1 cellular context compared by ENCODE assay signal in genomic region chr7:1536768-1537630, GRCh38.
TF ChIP-seq lines count a peak whose summit lies in the region.

No MANE protein-coding gene starts in this region.

TF ChIP-seq in HepG2, 621 proteins besides CTCF, POLR2A, EP300 and RAD21 (continued from another document and continues in another):
- no peak for TF ChIP-seq AFF4 (CRISPR knock-in tag; IDR thresholded peaks at IDR 0.05)
- no peak for TF ChIP-seq BCLAF1 (IDR thresholded peaks at IDR 0.05)
- no peak for TF ChIP-seq SNRNP70 (IDR thresholded peaks at IDR 0.05; ENCODE audit: low read depth, low read length)
- no peak for TF ChIP-seq NFE2 (CRISPR knock-in tag; IDR thresholded peaks at IDR 0.05)
- TF ChIP-seq ZBTB4 (CRISPR knock-in tag; IDR thresholded peaks at IDR 0.05; ENCODE audit: borderline replicate concordance): no peak
- peak; percentile 69 for TF ChIP-seq RFX3 (CRISPR knock-in tag; IDR thresholded peaks at IDR 0.05)
- TF ChIP-seq KLF13 (CRISPR knock-in tag; IDR thresholded peaks at IDR 0.05): no peak
- 0 out of 2 replicates have a peak, but pooled peaks have one; percentile 28 for TF ChIP-seq ZNF121 (CRISPR knock-in tag; IDR thresholded peaks at IDR 0.05)
- TF ChIP-seq NKX3-1 (CRISPR knock-in tag; IDR thresholded peaks at IDR 0.05): no peak
- peak; percentile 87 for TF ChIP-seq KDM2A (CRISPR knock-in tag; IDR thresholded peaks at IDR 0.05; ENCODE audit: borderline replicate concordance, low read depth)
- TF ChIP-seq BRF2 (CRISPR knock-in tag; IDR thresholded peaks at IDR 0.05): no peak
- TF ChIP-seq ZNF20 (CRISPR knock-in tag; IDR thresholded peaks at IDR 0.05): no peak
- peak; percentile 96 for TF ChIP-seq ZNF501 (CRISPR knock-in tag; IDR thresholded peaks at IDR 0.05)
- peak; percentile 63; the same call in 1 of the 2 replicates for TF ChIP-seq ZFP41 (CRISPR knock-in tag; IDR thresholded peaks at IDR 0.05; ENCODE audit: borderline replicate concordance)
- peak; percentile 81 for TF ChIP-seq NR2F6 (IDR thresholded peaks at IDR 0.05)
- TF ChIP-seq NR2F6 (CRISPR knock-in tag; IDR thresholded peaks at IDR 0.05): peak; percentile 80
- no peak for TF ChIP-seq ZSCAN12 (CRISPR knock-in tag; IDR thresholded peaks at IDR 0.05)
- peak; percentile 90; the same call in 1 of the 2 replicates for TF ChIP-seq ZNF713 (CRISPR knock-in tag; IDR thresholded peaks at IDR 0.05)
- TF ChIP-seq MIER3 (CRISPR knock-in tag; IDR thresholded peaks at IDR 0.05; ENCODE audit: borderline replicate concordance): peak; percentile 61; the same call in 1 of the 2 replicates
- TF ChIP-seq SRSF4 (IDR thresholded peaks at IDR 0.05; ENCODE audit: low read depth, low read length, poor library complexity, severe bottlenecking): no peak
- TF ChIP-seq MLX (CRISPR knock-in tag; IDR thresholded peaks at IDR 0.05): no peak
- no peak for TF ChIP-seq ZNF629 (CRISPR knock-in tag; conservative IDR thresholded peaks at IDR 0.05)
- peak; percentile 39; the same call in 1 of the 2 replicates for TF ChIP-seq ZNF331 (CRISPR knock-in tag; IDR thresholded peaks at IDR 0.05)
- no peak for TF ChIP-seq NFKBIZ (CRISPR knock-in tag; IDR thresholded peaks at IDR 0.05)
- TF ChIP-seq ZNF773 (CRISPR knock-in tag; IDR thresholded peaks at IDR 0.05; ENCODE audit: borderline replicate concordance): peak; percentile 47; the same call in 1 of the 2 replicates
- TF ChIP-seq ZNF512 (CRISPR knock-in tag; IDR thresholded peaks at IDR 0.05): no peak
- TF ChIP-seq ZNF564 (CRISPR knock-in tag; IDR thresholded peaks at IDR 0.05): no peak
- no peak for TF ChIP-seq AGO2 (optimal IDR thresholded peaks at IDR 0.05; ENCODE audit: low read depth, low read length)
- TF ChIP-seq HNRNPLL (IDR thresholded peaks at IDR 0.05; ENCODE audit: low read depth, low read length, poor library complexity, severe bottlenecking): peak; percentile 51
- TF ChIP-seq U2AF1 (optimal IDR thresholded peaks at IDR 0.05; ENCODE audit: low read depth, low read length): no peak
- TF ChIP-seq ZNF124 (CRISPR knock-in tag; IDR thresholded peaks at IDR 0.05): 0 out of 2 replicates have a peak, but pooled peaks have one; percentile 43
- no peak for TF ChIP-seq ATRX (CRISPR knock-in tag; IDR thresholded peaks at IDR 0.05; ENCODE audit: borderline replicate concordance)
- peak; percentile 75; the same call in 1 of the 2 replicates for TF ChIP-seq HMG20A (CRISPR knock-in tag; IDR thresholded peaks at IDR 0.05; ENCODE audit: borderline replicate concordance)
- TF ChIP-seq TBP (CRISPR knock-in tag; IDR thresholded peaks at IDR 0.05): no peak
- TF ChIP-seq ZNF746 (CRISPR knock-in tag; IDR thresholded peaks at IDR 0.05): peak; percentile 94
- TF ChIP-seq ZSCAN30 (CRISPR knock-in tag; IDR thresholded peaks at IDR 0.05): no peak
- TF ChIP-seq ZBTB38 (CRISPR knock-in tag; IDR thresholded peaks at IDR 0.05): peak; percentile 32
- no peak for TF ChIP-seq REPIN1 (CRISPR knock-in tag; IDR thresholded peaks at IDR 0.05; ENCODE audit: borderline replicate concordance, low read depth)
- TF ChIP-seq ZBTB10 (CRISPR knock-in tag; IDR thresholded peaks at IDR 0.05; ENCODE audit: borderline replicate concordance): peak; percentile 64; the same call in 1 of the 2 replicates
- no peak for TF ChIP-seq ELF4 (CRISPR knock-in tag; IDR thresholded peaks at IDR 0.05; ENCODE audit: borderline replicate concordance)
- peak; percentile 100 for TF ChIP-seq FOSL1 (CRISPR knock-in tag; IDR thresholded peaks at IDR 0.05; ENCODE audit: borderline replicate concordance)
- peak; percentile 88 for TF ChIP-seq MAZ (IDR thresholded peaks at IDR 0.05; ENCODE audit: borderline replicate concordance, low read depth, low read length)
- peak; percentile 90 for TF ChIP-seq MAZ (CRISPR knock-in tag; IDR thresholded peaks at IDR 0.05; ENCODE audit: low read depth)
- TF ChIP-seq ZNF557 (CRISPR knock-in tag; IDR thresholded peaks at IDR 0.05): no peak
- no peak for TF ChIP-seq ZNF761 (CRISPR knock-in tag; conservative IDR thresholded peaks at IDR 0.05)
- TF ChIP-seq SNAPC2 (CRISPR knock-in tag; IDR thresholded peaks at IDR 0.05): no peak
- peak; percentile 13; the same call in 1 of the 2 replicates for TF ChIP-seq ELF1 (CRISPR knock-in tag; IDR thresholded peaks at IDR 0.05)
- no peak for TF ChIP-seq BHLHE40 (IDR thresholded peaks at IDR 0.05; ENCODE audit: low read length)
